Comparison of ENCODE assay signal across 15 cellular contexts in the genomic region with DNA sequence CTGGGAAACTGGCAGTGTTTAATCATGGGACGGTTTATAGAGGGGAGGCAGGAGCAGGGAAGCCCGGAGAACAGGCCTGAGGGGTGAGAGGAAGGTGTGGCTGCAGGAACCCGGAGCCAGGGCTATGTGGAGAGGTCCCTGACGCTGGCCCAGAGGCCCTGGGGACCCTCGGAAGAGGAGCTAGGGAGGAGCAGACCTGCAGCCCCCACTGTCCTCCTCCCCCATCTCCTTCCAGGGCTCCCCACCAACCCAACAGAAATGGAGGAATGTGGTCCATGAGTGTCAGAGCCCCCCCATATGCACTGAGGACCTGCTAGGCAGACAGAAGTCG. TPM values are rescaled to one million over a fixed set of nuclear protein-coding genes. Genes with fewer than 3 reads are reported as not detected.
DNase-seq lines count a peak whose midpoint lies in the region; ATAC-seq and TF ChIP-seq lines count a peak whose summit lies in the region.
"Had no signal": no experiment of that assay in that cellular context is flagged by ENCODE, and none has a peak within 500 bp of the region (broad histone marks: within the 10 kb centered on the region; RNA-seq: fewer than 3 reads in every experiment).

No MANE protein-coding gene starts in this region.

- no peak for DNase-seq in activated naive CD4-positive, alpha-beta T cell treated with anti-CD3 and anti-CD28 coated beads for 36 hours
- DNase-seq in activated naive CD4-positive, alpha-beta T cell (lab: John Stamatoyannopoulos, UW), result no peak
- no peak for DNase-seq in stimulated activated effector memory CD8-positive, alpha-beta T cell treated with anti-CD3 and anti-CD28 coated beads, Interleukin-12 subunit alpha, Interleukin-12 subunit beta, amount 100 ng/mL, for 72 hours (ENCODE audit: low spot score in 2 of 2)
- no peak for DNase-seq in NCI-H146 treated with DMSO at 0.1 percent for 48 hours (lab: John Stamatoyannopoulos, UW; ENCODE audit: unreplicated experiment)
- no peak for DNase-seq in NCI-H526 treated with DMSO at 0.1 percent for 48 hours (lab: John Stamatoyannopoulos, UW)
- DNase-seq in left cardiac atrium, result no peak
- DNase-seq: NCI-H1930 had no signal

- ATAC-seq in activated T-helper 17 cell treated with anti-CD3 and anti-CD28 coated beads, Interleukin-2, amount 50 U/mL, for 72 hours (replicated peaks), result no peak
- no peak for ATAC-seq in stimulated activated effector memory CD8-positive, alpha-beta T cell treated with anti-CD3 and anti-CD28 coated beads, Interleukin-12 subunit alpha, Interleukin-12 subunit beta, amount 100 ng/mL, for 72 hours
- no peak for ATAC-seq in left cardiac atrium

- peak overlapping the region; percentile 38; the same call in 1 of the 2 replicates for H3K27ac ChIP-seq in KMS-11
- H3K27ac ChIP-seq: thoracic aorta had no signal

- H3K79me2 ChIP-seq in KMS-11 (ENCODE audit: insufficient read depth, low read depth), result no peaks in the 10 kb centered on the region

- peaks cover 41% of the 10 kb centered on the region for H3K4me1 Mint-ChIP-seq in activated naive CD4-positive, alpha-beta T cell treated with anti-CD3 and anti-CD28 coated beads for 36 hours (ENCODE audit: low read depth)
- H3K4me1 Mint-ChIP-seq in activated T-helper 17 cell treated with anti-CD3 and anti-CD28 coated beads, Interleukin-2, amount 50 U/mL, for 72 hours, result peaks cover 23% of the 10 kb centered on the region
- H3K4me1 Mint-ChIP-seq in stimulated activated effector memory CD8-positive, alpha-beta T cell treated with anti-CD3 and anti-CD28 coated beads, Interleukin-12 subunit alpha, Interleukin-12 subunit beta, amount 100 ng/mL, for 72 hours, result peaks cover 43% of the 10 kb centered on the region

- H4K20me1 ChIP-seq in KMS-11 (ENCODE audit: insufficient read depth), result no peaks in the 10 kb centered on the region

- no peaks in the 10 kb centered on the region for H3K36me3 Mint-ChIP-seq in activated naive CD4-positive, alpha-beta T cell treated with anti-CD3 and anti-CD28 coated beads for 36 hours (ENCODE audit: low read depth)
- no peaks in the 10 kb centered on the region for H3K36me3 Mint-ChIP-seq in activated T-helper 17 cell treated with anti-CD3 and anti-CD28 coated beads, Interleukin-2, amount 50 U/mL, for 72 hours (ENCODE audit: low read depth)
- H3K36me3 Mint-ChIP-seq in stimulated activated effector memory CD8-positive, alpha-beta T cell treated with anti-CD3 and anti-CD28 coated beads, Interleukin-12 subunit alpha, Interleukin-12 subunit beta, amount 100 ng/mL, for 72 hours, result no peaks in the 10 kb centered on the region

- CTCF ChIA-PET in activated naive CD4-positive, alpha-beta T cell treated with anti-CD3 and anti-CD28 coated beads for 36 hours (lab: Charles Lee), result interaction anchor here (0.5 to 3.6 kb wide), 36 partner anchors 10 to 890 kb away, joined by 3 to 30 read pairs (median 4); a partner anchor contains a TSS

- intact Hi-C loops in activated naive CD4-positive, alpha-beta T cell treated with anti-CD3 and anti-CD28 coated beads for 36 hours (cut with micrococcal nuclease), result loop anchor here (1.0 to 5.0 kb wide), 9 partner anchors 21 to 591 kb away; a partner anchor contains a TSS
- intact Hi-C loops in left cardiac atrium (cut with DNase I), result loop anchor here in 1 of 2 donors (5.0 kb wide), 2 partner anchors 139 to 171 kb away; no protein-coding TSS in a partner anchor

- no peaks in the 10 kb centered on the region for H3K27me3 ChIP-seq in KMS-11 (ENCODE audit: insufficient read depth, low read depth)

- peak overlapping the region; percentile 75 for H3K4me3 Mint-ChIP-seq in activated naive CD4-positive, alpha-beta T cell treated with anti-CD3 and anti-CD28 coated beads for 36 hours
- peak overlapping the region; percentile 69 for H3K4me3 Mint-ChIP-seq in activated T-helper 17 cell treated with anti-CD3 and anti-CD28 coated beads, Interleukin-2, amount 50 U/mL, for 72 hours
- H3K4me3 Mint-ChIP-seq in stimulated activated effector memory CD8-positive, alpha-beta T cell treated with anti-CD3 and anti-CD28 coated beads, Interleukin-12 subunit alpha, Interleukin-12 subunit beta, amount 100 ng/mL, for 72 hours, result peak overlapping the region; percentile 75

- H3K9ac ChIP-seq in KMS-11, result no peak overlapping the region

- H3K27me3 Mint-ChIP-seq in activated naive CD4-positive, alpha-beta T cell treated with anti-CD3 and anti-CD28 coated beads for 36 hours (ENCODE audit: low read depth), result no peaks in the 10 kb centered on the region
- no peaks in the 10 kb centered on the region for H3K27me3 Mint-ChIP-seq in activated T-helper 17 cell treated with anti-CD3 and anti-CD28 coated beads, Interleukin-2, amount 50 U/mL, for 72 hours

- no peaks in the 10 kb centered on the region for H3K36me3 ChIP-seq in KMS-11 (ENCODE audit: insufficient read depth)
- H3K36me3 ChIP-seq: thoracic aorta had no signal

- H3K4me1 ChIP-seq in KMS-11 (ENCODE audit: low read depth, poor library complexity, severe bottlenecking), result peaks cover 60% of the 10 kb centered on the region

- TF ChIP-seq CTCF in KMS-11 (conservative IDR thresholded peaks at IDR 0.05; ENCODE audit: low read depth, low read length), result no peak

- H3K27ac Mint-ChIP-seq in activated naive CD4-positive, alpha-beta T cell treated with anti-CD3 and anti-CD28 coated beads for 36 hours, result peak overlapping the region; percentile 67
- no peak overlapping the region for H3K27ac Mint-ChIP-seq in activated T-helper 17 cell treated with anti-CD3 and anti-CD28 coated beads, Interleukin-2, amount 50 U/mL, for 72 hours
- H3K27ac Mint-ChIP-seq in stimulated activated effector memory CD8-positive, alpha-beta T cell treated with anti-CD3 and anti-CD28 coated beads, Interleukin-12 subunit alpha, Interleukin-12 subunit beta, amount 100 ng/mL, for 72 hours, result no peak overlapping the region

- H3K9me3 Mint-ChIP-seq in activated naive CD4-positive, alpha-beta T cell treated with anti-CD3 and anti-CD28 coated beads for 36 hours, result peaks cover 2% of the 10 kb centered on the region
- no peaks in the 10 kb centered on the region for H3K9me3 Mint-ChIP-seq in activated T-helper 17 cell treated with anti-CD3 and anti-CD28 coated beads, Interleukin-2, amount 50 U/mL, for 72 hours
- H3K9me3 Mint-ChIP-seq in stimulated activated effector memory CD8-positive, alpha-beta T cell treated with anti-CD3 and anti-CD28 coated beads, Interleukin-12 subunit alpha, Interleukin-12 subunit beta, amount 100 ng/mL, for 72 hours, result no peaks in the 10 kb centered on the region

- H3K4me3 ChIP-seq in KMS-11 (IDR thresholded peaks at IDR 0.05; ENCODE audit: insufficient read depth, low read depth, low read length), result no peak overlapping the region
- H3K4me3 ChIP-seq: thoracic aorta had no signal

- H2AFZ ChIP-seq in KMS-11 (ENCODE audit: low read depth), result peak overlapping the region; percentile 51; the same call in 1 of the 2 replicates

- peak overlapping the region; percentile 85 for H3K4me2 ChIP-seq in KMS-11

RNA-seq across cellular contexts. Expression of a gene that starts 20.3 kb away (rescaled TPM):
- not detected for total RNA-seq in activated naive CD4-positive, alpha-beta T cell treated with anti-CD3 and anti-CD28 coated beads for 36 hours
- not detected for total RNA-seq in activated T-helper 17 cell treated with anti-CD3 and anti-CD28 coated beads, Interleukin-2, amount 50 U/mL, for 72 hours
- not detected for total RNA-seq in left cardiac atrium
- total RNA-seq: bronchial epithelial cell, left lobe of liver, myocyte, renal cortical epithelial cell, RPMI7951, thoracic aorta had no signal

RNA-seq across cellular contexts. Expression of a gene that starts 37.7 kb away (rescaled TPM):
- 100 to 1,000 TPM; 117 to 118 TPM for total RNA-seq in activated naive CD4-positive, alpha-beta T cell treated with anti-CD3 and anti-CD28 coated beads for 36 hours
- total RNA-seq in activated T-helper 17 cell treated with anti-CD3 and anti-CD28 coated beads, Interleukin-2, amount 50 U/mL, for 72 hours, result 100 to 1,000 TPM in 1 of 2 donors, 10 to 100 TPM in 1; 68.6 to 104 TPM
- 1 to 10 TPM in 1 of 2 donors, under 1 TPM in 1; 0.16 to 1.6 TPM for total RNA-seq in left cardiac atrium

Comparison
In these comparisons a context has a peak if more than half of its experiments do, and no peak if none do; other contexts are left out.
1. RNA of a gene that starts 37.7 kb away (total RNA-seq): 117 to 118 TPM in activated naive CD4-positive, alpha-beta T cell treated with anti-CD3 and anti-CD28 coated beads for 36 hours and 68.6 to 104 TPM in activated T-helper 17 cell treated with anti-CD3 and anti-CD28 coated beads, Interleukin-2, amount 50 U/mL, for 72 hours; 0.16 to 1.6 TPM in left cardiac atrium; every median in the first group is over 10 times any median in the second.
2. Peak in every context shown above with its lines, with median percentiles within 50 percentile points of each other: H3K4me3 Mint-ChIP-seq.